ENCODE assay signal across 1 cellular context in genomic region chr1:210070531-210070930, GRCh38.
TF ChIP-seq lines count a peak whose summit lies in the region.

No MANE protein-coding gene starts in this region.

TF ChIP-seq in GM23338, 12 proteins besides CTCF, POLR2A, EP300 and RAD21 (continued from another document):
- TF ChIP-seq, protein P1, sequence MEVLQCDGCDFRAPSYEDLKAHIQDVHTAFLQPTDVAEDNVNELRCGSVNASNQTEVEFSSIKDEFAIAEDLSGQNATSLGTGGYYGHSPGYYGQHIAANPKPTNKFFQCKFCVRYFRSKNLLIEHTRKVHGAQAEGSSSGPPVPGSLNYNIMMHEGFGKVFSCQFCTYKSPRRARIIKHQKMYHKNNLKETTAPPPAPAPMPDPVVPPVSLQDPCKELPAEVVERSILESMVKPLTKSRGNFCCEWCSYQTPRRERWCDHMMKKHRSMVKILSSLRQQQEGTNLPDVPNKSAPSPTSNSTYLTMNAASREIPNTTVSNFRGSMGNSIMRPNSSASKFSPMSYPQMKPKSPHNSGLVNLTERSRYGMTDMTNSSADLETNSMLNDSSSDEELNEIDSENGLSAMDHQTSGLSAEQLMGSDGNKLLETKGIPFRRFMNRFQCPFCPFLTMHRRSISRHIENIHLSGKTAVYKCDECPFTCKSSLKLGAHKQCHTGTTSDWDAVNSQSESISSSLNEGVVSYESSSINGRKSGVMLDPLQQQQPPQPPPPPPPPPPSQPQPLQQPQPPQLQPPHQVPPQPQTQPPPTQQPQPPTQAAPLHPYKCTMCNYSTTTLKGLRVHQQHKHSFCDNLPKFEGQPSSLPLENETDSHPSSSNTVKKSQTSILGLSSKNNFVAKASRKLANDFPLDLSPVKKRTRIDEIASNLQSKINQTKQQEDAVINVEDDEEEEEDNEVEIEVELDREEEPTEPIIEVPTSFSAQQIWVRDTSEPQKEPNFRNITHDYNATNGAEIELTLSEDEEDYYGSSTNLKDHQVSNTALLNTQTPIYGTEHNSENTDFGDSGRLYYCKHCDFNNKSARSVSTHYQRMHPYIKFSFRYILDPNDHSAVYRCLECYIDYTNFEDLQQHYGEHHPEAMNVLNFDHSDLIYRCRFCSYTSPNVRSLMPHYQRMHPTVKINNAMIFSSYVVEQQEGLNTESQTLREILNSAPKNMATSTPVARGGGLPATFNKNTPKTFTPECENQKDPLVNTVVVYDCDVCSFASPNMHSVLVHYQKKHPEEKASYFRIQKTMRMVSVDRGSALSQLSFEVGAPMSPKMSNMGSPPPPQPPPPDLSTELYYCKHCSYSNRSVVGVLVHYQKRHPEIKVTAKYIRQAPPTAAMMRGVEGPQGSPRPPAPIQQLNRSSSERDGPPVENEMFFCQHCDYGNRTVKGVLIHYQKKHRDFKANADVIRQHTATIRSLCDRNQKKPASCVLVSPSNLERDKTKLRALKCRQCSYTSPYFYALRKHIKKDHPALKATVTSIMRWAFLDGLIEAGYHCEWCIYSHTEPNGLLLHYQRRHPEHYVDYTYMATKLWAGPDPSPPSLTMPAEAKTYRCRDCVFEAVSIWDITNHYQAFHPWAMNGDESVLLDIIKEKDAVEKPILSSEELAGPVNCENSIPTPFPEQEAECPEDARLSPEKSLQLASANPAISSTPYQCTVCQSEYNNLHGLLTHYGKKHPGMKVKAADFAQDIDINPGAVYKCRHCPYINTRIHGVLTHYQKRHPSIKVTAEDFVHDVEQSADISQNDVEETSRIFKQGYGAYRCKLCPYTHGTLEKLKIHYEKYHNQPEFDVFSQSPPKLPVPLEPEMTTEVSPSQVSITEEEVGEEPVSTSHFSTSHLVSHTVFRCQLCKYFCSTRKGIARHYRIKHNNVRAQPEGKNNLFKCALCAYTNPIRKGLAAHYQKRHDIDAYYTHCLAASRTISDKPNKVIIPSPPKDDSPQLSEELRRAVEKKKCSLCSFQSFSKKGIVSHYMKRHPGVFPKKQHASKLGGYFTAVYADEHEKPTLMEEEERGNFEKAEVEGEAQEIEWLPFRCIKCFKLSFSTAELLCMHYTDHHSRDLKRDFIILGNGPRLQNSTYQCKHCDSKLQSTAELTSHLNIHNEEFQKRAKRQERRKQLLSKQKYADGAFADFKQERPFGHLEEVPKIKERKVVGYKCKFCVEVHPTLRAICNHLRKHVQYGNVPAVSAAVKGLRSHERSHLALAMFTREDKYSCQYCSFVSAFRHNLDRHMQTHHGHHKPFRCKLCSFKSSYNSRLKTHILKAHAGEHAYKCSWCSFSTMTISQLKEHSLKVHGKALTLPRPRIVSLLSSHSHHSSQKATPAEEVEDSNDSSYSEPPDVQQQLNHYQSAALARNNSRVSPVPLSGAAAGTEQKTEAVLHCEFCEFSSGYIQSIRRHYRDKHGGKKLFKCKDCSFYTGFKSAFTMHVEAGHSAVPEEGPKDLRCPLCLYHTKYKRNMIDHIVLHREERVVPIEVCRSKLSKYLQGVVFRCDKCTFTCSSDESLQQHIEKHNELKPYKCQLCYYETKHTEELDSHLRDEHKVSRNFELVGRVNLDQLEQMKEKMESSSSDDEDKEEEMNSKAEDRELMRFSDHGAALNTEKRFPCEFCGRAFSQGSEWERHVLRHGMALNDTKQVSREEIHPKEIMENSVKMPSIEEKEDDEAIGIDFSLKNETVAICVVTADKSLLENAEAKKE (CRISPR knock-in tag; IDR thresholded peaks at IDR 0.05): no peak
- TF ChIP-seq ETS1 (IDR thresholded peaks at IDR 0.05) (no peak), NANOG (IDR thresholded peaks at IDR 0.05; ENCODE audit: borderline replicate concordance) (no peak), ZNF331 (CRISPR knock-in tag; IDR thresholded peaks at IDR 0.05; ENCODE audit: low read depth) (no peak)
- TF ChIP-seq, protein P2, sequence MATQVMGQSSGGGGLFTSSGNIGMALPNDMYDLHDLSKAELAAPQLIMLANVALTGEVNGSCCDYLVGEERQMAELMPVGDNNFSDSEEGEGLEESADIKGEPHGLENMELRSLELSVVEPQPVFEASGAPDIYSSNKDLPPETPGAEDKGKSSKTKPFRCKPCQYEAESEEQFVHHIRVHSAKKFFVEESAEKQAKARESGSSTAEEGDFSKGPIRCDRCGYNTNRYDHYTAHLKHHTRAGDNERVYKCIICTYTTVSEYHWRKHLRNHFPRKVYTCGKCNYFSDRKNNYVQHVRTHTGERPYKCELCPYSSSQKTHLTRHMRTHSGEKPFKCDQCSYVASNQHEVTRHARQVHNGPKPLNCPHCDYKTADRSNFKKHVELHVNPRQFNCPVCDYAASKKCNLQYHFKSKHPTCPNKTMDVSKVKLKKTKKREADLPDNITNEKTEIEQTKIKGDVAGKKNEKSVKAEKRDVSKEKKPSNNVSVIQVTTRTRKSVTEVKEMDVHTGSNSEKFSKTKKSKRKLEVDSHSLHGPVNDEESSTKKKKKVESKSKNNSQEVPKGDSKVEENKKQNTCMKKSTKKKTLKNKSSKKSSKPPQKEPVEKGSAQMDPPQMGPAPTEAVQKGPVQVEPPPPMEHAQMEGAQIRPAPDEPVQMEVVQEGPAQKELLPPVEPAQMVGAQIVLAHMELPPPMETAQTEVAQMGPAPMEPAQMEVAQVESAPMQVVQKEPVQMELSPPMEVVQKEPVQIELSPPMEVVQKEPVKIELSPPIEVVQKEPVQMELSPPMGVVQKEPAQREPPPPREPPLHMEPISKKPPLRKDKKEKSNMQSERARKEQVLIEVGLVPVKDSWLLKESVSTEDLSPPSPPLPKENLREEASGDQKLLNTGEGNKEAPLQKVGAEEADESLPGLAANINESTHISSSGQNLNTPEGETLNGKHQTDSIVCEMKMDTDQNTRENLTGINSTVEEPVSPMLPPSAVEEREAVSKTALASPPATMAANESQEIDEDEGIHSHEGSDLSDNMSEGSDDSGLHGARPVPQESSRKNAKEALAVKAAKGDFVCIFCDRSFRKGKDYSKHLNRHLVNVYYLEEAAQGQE (IDR thresholded peaks at IDR 0.05; ENCODE audit: unreplicated experiment): no peak
TF ChIP-seq in GM23338: peak in this region for 0.
